Comparison of ENCODE assay signal across 8 cellular contexts in the genomic region with DNA sequence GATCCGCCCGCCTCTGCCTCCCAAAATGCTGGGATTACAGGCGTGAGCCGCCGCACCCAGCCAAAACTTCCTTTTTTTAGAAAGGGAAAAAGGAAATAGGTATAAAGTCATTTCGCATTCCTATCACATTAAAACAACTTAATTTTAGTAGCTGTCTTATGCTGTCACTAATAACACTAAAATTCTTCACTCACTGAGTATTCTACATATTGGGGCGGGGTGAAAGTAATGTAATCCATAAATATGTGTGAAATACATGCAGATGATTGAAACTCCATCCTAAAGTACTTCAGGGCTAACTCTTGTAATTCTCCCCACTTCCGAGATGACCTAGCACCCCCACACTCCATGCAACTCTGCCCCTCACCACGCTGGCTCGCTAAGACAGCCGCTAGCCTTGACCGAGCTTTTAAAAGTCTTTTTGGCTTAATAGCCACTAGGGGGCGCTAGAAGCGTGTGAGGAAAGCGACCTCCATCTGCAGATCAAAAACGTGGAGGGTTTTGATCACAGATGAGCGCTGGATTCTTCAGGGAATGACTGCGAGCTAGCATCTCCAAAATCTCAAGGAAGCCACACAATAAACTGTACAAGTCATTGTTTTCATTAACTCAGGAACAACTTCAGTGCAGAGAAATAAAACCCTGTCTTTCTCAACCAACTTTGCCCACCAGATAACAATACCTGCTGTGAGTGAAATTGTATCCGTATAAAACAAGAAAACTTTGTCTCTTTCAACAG.
A peak's percentile ranks its signal among the peaks of the same experiment; 100 is the strongest.
DNase-seq lines count a peak whose midpoint lies in the region; ATAC-seq, FAIRE-seq and TF ChIP-seq lines count a peak whose summit lies in the region.

No MANE protein-coding gene starts in this region.

- peak overlapping the region; percentile 36; the same call in 1 of the 2 replicates for H3K4me2 ChIP-seq in HepG2 (ENCODE audit: low read depth, low read length)

- in situ Hi-C loops in HepG2 (cut with HindIII; ENCODE audit: extremely low pct_ligation_motif_present, low pct_unique_long_range_greater_than_20kb) = loop anchor here (5.0 kb wide), 1 partner anchor 538 kb away; no protein-coding TSS in a partner anchor

- no peak overlapping the region for H3K9ac ChIP-seq in HepG2 (ENCODE audit: insufficient read depth, low read depth, low read length)

- H3K9me3 Mint-ChIP-seq in activated B cell treated with CpG ODN at 0.5 μM for 24 hours = no peaks in the 10 kb centered on the region

- TF ChIP-seq EP300 in HepG2 (IDR thresholded peaks at IDR 0.05; ENCODE audit: low read depth in 2 of 2, low read length in 2 of 2) = no peak
- no peak for TF ChIP-seq EP300 in HepG2 (CRISPR knock-in tag; IDR thresholded peaks at IDR 0.05; ENCODE audit: borderline replicate concordance)

- no peak overlapping the region for H3K27ac Mint-ChIP-seq in activated B cell treated with CpG ODN at 0.5 μM for 24 hours

- peak; percentile 73 for TF ChIP-seq RAD21 in HepG2 (CRISPR knock-in tag; IDR thresholded peaks at IDR 0.05)

- no peak overlapping the region for H3K4me3 Mint-ChIP-seq in activated B cell treated with CpG ODN at 0.5 μM for 24 hours

- H2AFZ ChIP-seq in HepG2 (ENCODE audit: low read length) = no peak overlapping the region

- no TSS peak for BruUV-seq in HepG2 (replicated peaks; lab: Mats Ljungman, UMichigan)

- no peaks in the 10 kb centered on the region for H3K9me3 ChIP-seq in HepG2 (ENCODE audit: low read length)

- no peaks in the 10 kb centered on the region for H3K36me3 ChIP-seq in HepG2 (replicated peaks in 1 of 2; ENCODE audit: control insufficient read depth in 1 of 2, insufficient read depth in 2 of 2, low read length in 2 of 2)

- peak; percentile 72 for TF ChIP-seq CTCF in AG09319 (IDR thresholded peaks at IDR 0.05; ENCODE audit: low read depth, low read length)
- peak; percentile 53 for TF ChIP-seq CTCF in activated B cell treated with CpG ODN at 0.5 μM for 24 hours (IDR thresholded peaks at IDR 0.05)
- TF ChIP-seq CTCF in choroid plexus epithelial cell (conservative IDR thresholded peaks at IDR 0.05; ENCODE audit: low read depth, low read length) = peak; percentile 90
- peak; percentile 88 for TF ChIP-seq CTCF in HepG2 (CRISPR knock-in tag; IDR thresholded peaks at IDR 0.05)

- TF ChIP-seq POLR2A in HepG2 (IDR thresholded peaks at IDR 0.05; ENCODE audit: insufficient read depth in 1 of 2, low read depth in 2 of 2, low read length in 2 of 2) = no peak

- no peaks in the 10 kb centered on the region for H3K79me2 ChIP-seq in HepG2 (ENCODE audit: insufficient read depth, low read length)

- peaks cover 0 to 20% of the 10 kb centered on the region in 2 experiments; a peak in 3 of 5 replicates for H3K27me3 ChIP-seq in HepG2 (ENCODE audit: control insufficient read depth in 1 of 2, insufficient read depth in 2 of 2, low read length in 2 of 2)

- WGBS in HepG2 (ENCODE audit: low lambda C conversion rate) = 42% methylated on average over 16 of the region's 19 CpGs

- no peak overlapping the region for H3K27ac ChIP-seq in HepG2 (ENCODE audit: extremely low read length, insufficient read depth, low read length)

- H3K4me1 Mint-ChIP-seq in activated B cell treated with CpG ODN at 0.5 μM for 24 hours = peaks cover 3% of the 10 kb centered on the region

- POLR2A ChIA-PET in activated B cell treated with CpG ODN at 0.5 μM for 24 hours (lab: Charles Lee) = no interaction called here
- POLR2A ChIA-PET in HepG2 (lab: Yijun Ruan, JAX) = no interaction called here

- peaks cover 32% of the 10 kb centered on the region for H3K4me1 ChIP-seq in HepG2 (ENCODE audit: insufficient read depth, low read length)

- FAIRE-seq in HepG2 (lab: Jason Lieb, UNC) = peak; percentile 59

- DNase-seq in AG09319 (ENCODE audit: extremely low read depth, low read depth) (peak; percentile 46), NCI-H226 (peak; percentile 49), activated B cell treated with CpG ODN at 0.5 μM for 24 hours (no peak), choroid plexus epithelial cell (ENCODE audit: low read depth) (peak; percentile 88), HepG2 (ENCODE audit: low spot score) (peak; percentile 67)
- DNase-seq in stimulated activated CD4-positive, alpha-beta T cell treated with anti-CD3 and anti-CD28 coated beads, TNF-alpha, amount 100 ng/mL, for 24 hours (ENCODE audit: low read depth in 3 of 3) = peak; percentile 16 to 28 (median 18)

- CTCF ChIA-PET in activated B cell treated with CpG ODN at 0.5 μM for 24 hours (lab: Charles Lee) = interaction anchor here (0.6 to 5.9 kb wide), 16 partner anchors 9 to 587 kb away, joined by 3 to 85 read pairs (median 4); no protein-coding TSS in a partner anchor
- CTCF ChIA-PET in HepG2 (lab: Yijun Ruan, JAX; ENCODE audit: low intra/inter-chr PET ratio, low total read pairs) = interaction anchor here (0.7 to 2.4 kb wide), 6 partner anchors 128 to 558 kb away, joined by 3 to 12 read pairs (median 4); no protein-coding TSS in a partner anchor

- H3K27me3 Mint-ChIP-seq in activated B cell treated with CpG ODN at 0.5 μM for 24 hours = peaks cover 4% of the 10 kb centered on the region

- intact Hi-C loops in activated B cell treated with CpG ODN at 0.5 μM for 24 hours (cut with micrococcal nuclease) (loop anchor here (1.0 to 2.0 kb wide), 4 partner anchors 130 to 694 kb away; a partner anchor contains a TSS), HepG2 (cut with micrococcal nuclease; ENCODE audit: unreplicated experiment) (loop anchor here (1.0 to 5.0 kb wide), 5 partner anchors 130 to 557 kb away; a partner anchor contains a TSS)

- ATAC-seq in GM18870 (IDR thresholded peaks at IDR 0.05; ENCODE audit: unreplicated experiment) (peak; percentile 81), HG03139 (IDR thresholded peaks at IDR 0.05; ENCODE audit: unreplicated experiment) (peak; percentile 92), activated B cell treated with CpG ODN at 0.5 μM for 24 hours (ENCODE audit: low read depth) (peak; percentile 49), HepG2 (peak; percentile 82)

- no peaks in the 10 kb centered on the region for H4K20me1 ChIP-seq in HepG2 (ENCODE audit: insufficient read depth, low read length)

- H3K4me3 ChIP-seq in choroid plexus epithelial cell (ENCODE audit: low read depth, low read length) (no peak overlapping the region), HepG2 (replicated peaks in 1 of 3; ENCODE audit: insufficient read depth in 1 of 3, low read depth in 2 of 3, low read length in 3 of 3) (no peak overlapping the region)

- H3K36me3 Mint-ChIP-seq in activated B cell treated with CpG ODN at 0.5 μM for 24 hours (ENCODE audit: low read depth) = no peaks in the 10 kb centered on the region

TF ChIP-seq in HepG2, 621 proteins besides CTCF, POLR2A, EP300 and RAD21 (continues in another document):
- no peak for TF ChIP-seq ZNF577 (CRISPR knock-in tag; IDR thresholded peaks at IDR 0.05; ENCODE audit: borderline replicate concordance, low read depth)
- no peak for TF ChIP-seq ARNT (IDR thresholded peaks at IDR 0.05)
- TF ChIP-seq, protein P1, sequence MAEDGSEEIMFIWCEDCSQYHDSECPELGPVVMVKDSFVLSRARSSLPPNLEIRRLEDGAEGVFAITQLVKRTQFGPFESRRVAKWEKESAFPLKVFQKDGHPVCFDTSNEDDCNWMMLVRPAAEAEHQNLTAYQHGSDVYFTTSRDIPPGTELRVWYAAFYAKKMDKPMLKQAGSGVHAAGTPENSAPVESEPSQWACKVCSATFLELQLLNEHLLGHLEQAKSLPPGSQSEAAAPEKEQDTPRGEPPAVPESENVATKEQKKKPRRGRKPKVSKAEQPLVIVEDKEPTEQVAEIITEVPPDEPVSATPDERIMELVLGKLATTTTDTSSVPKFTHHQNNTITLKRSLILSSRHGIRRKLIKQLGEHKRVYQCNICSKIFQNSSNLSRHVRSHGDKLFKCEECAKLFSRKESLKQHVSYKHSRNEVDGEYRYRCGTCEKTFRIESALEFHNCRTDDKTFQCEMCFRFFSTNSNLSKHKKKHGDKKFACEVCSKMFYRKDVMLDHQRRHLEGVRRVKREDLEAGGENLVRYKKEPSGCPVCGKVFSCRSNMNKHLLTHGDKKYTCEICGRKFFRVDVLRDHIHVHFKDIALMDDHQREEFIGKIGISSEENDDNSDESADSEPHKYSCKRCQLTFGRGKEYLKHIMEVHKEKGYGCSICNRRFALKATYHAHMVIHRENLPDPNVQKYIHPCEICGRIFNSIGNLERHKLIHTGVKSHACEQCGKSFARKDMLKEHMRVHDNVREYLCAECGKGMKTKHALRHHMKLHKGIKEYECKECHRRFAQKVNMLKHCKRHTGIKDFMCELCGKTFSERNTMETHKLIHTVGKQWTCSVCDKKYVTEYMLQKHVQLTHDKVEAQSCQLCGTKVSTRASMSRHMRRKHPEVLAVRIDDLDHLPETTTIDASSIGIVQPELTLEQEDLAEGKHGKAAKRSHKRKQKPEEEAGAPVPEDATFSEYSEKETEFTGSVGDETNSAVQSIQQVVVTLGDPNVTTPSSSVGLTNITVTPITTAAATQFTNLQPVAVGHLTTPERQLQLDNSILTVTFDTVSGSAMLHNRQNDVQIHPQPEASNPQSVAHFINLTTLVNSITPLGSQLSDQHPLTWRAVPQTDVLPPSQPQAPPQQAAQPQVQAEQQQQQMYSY (CRISPR knock-in tag; IDR thresholded peaks at IDR 0.05) = peak; percentile 63
- peak; percentile 83 for TF ChIP-seq STAG1 (CRISPR knock-in tag; IDR thresholded peaks at IDR 0.05)
- TF ChIP-seq, protein P2, sequence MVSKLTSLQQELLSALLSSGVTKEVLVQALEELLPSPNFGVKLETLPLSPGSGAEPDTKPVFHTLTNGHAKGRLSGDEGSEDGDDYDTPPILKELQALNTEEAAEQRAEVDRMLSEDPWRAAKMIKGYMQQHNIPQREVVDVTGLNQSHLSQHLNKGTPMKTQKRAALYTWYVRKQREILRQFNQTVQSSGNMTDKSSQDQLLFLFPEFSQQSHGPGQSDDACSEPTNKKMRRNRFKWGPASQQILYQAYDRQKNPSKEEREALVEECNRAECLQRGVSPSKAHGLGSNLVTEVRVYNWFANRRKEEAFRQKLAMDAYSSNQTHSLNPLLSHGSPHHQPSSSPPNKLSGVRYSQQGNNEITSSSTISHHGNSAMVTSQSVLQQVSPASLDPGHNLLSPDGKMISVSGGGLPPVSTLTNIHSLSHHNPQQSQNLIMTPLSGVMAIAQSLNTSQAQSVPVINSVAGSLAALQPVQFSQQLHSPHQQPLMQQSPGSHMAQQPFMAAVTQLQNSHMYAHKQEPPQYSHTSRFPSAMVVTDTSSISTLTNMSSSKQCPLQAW (CRISPR knock-in tag; IDR thresholded peaks at IDR 0.05) = 0 out of 2 replicates have a peak, but pooled peaks have one; percentile 31
- TF ChIP-seq MIER2 (CRISPR knock-in tag; IDR thresholded peaks at IDR 0.05) = no peak
- 0 out of 2 replicates have a peak, but pooled peaks have one; percentile 32 for TF ChIP-seq ZNF501 (CRISPR knock-in tag; IDR thresholded peaks at IDR 0.05)
- peak; percentile 25; the same call in 1 of the 2 replicates for TF ChIP-seq REPIN1 (CRISPR knock-in tag; IDR thresholded peaks at IDR 0.05; ENCODE audit: borderline replicate concordance, low read depth)
- TF ChIP-seq SALL1 (CRISPR knock-in tag; IDR thresholded peaks at IDR 0.05) = 0 out of 2 replicates have a peak, but pooled peaks have one; percentile 35
